ENCODE assay signal across 36 cellular contexts in the genomic region with DNA sequence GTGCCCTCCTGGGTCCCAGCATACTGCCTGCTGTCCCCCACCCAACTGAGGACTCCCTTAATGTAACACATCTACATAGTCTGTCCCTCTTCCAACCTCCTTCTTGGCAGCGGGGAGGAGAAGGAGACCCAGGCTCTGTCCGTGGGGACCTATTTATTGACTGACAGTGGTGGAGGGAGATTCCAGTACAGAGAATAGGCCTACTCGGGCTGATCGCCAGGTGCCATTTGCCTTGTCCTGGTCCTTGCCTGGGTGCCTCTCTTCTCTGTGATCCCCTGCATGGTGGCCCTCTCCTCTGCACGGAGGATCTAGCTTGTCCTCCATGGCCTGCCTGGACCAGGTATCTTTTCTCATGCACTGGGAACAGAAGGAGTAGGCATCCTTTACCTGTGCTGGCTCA. TPM values are rescaled to one million over a fixed set of nuclear protein-coding genes. Genes with fewer than 3 reads are reported as not detected.
"Had no signal": no experiment of that assay in that cellular context is flagged by ENCODE, and none has a peak within 500 bp of the region (broad histone marks: within the 10 kb centered on the region; RNA-seq: fewer than 3 reads in every experiment).

No MANE protein-coding gene starts in this region.

- H3K36me3 Mint-ChIP-seq: activated naive CD4-positive, alpha-beta T cell treated with anti-CD3 and anti-CD28 coated beads, Interleukin-2, amount 50 U/mL, for 24 hours; activated naive CD8-positive, alpha-beta T cell treated with anti-CD3 and anti-CD28 coated beads for 36 hours had no signal

- H3K4me1 ChIP-seq: adrenal gland, body of pancreas, foreskin keratinocyte, gastrocnemius medialis had no signal

- H3K9me3 Mint-ChIP-seq: activated B cell treated with CpG ODN at 0.5 μM for 24 hours; activated CD8-positive, alpha-beta T cell treated with anti-CD3 and anti-CD28 coated beads for 36 hours; activated naive CD4-positive, alpha-beta T cell treated with anti-CD3 and anti-CD28 coated beads, Interleukin-2, amount 50 U/mL, for 24 hours; activated naive CD8-positive, alpha-beta T cell treated with anti-CD3 and anti-CD28 coated beads for 36 hours; activated naive CD8-positive, alpha-beta T cell treated with anti-CD3 and anti-CD28 coated beads, Interleukin-2, amount 50 U/mL, for 24 hours; activated T-cell treated with anti-CD3 and anti-CD28 coated beads, Interleukin-2, amount 50 U/mL, for 24 hours; activated T-cell treated with anti-CD3 and anti-CD28 coated beads, Interleukin-2, amount 50 U/mL, for 72 hours; dendritic cell treated with granulocyte-macrophage colony-stimulating factor and Interleukin-4, amounts not matched to agents 40 ng/mL and 50 ng/mL, for 4 days; T-helper 2 cell treated with Interferon-gamma antibody and Interleukin-4, amounts not matched to agents 5 μg/mL and 100 μg/mL, for 36 hours had no signal

- H3K36me3 ChIP-seq: adrenal gland, esophagus muscularis mucosa, gastrocnemius medialis, heart left ventricle, WERI-Rb-1 had no signal

- H3K9me3 ChIP-seq: adrenal gland, body of pancreas, esophagus muscularis mucosa, gastrocnemius medialis, heart left ventricle had no signal

- H3K27me3 ChIP-seq: body of pancreas, gastrocnemius medialis had no signal

- ATAC-seq: activated CD4-positive, CD25-positive, alpha-beta regulatory T cell treated with anti-CD3 and anti-CD28 coated beads, Interleukin-2, amount 50 U/mL, for 24 hours; activated CD8-positive, alpha-beta T cell treated with anti-CD3 and anti-CD28 coated beads for 36 hours; activated naive CD8-positive, alpha-beta T cell treated with anti-CD3 and anti-CD28 coated beads, Interleukin-2, amount 50 U/mL, for 24 hours; activated T-cell treated with anti-CD3 and anti-CD28 coated beads, Interleukin-2, amount 50 U/mL, for 72 hours; body of pancreas; foreskin keratinocyte; gastrocnemius medialis; heart left ventricle; T-helper 17 cell had no signal

- H3K27ac Mint-ChIP-seq: activated B cell treated with CpG ODN at 0.5 μM for 24 hours; activated CD8-positive, alpha-beta T cell treated with anti-CD3 and anti-CD28 coated beads for 36 hours; activated naive CD4-positive, alpha-beta T cell treated with anti-CD3 and anti-CD28 coated beads, Interleukin-2, amount 50 U/mL, for 24 hours; activated naive CD8-positive, alpha-beta T cell treated with anti-CD3 and anti-CD28 coated beads for 36 hours; activated naive CD8-positive, alpha-beta T cell treated with anti-CD3 and anti-CD28 coated beads, Interleukin-2, amount 50 U/mL, for 24 hours; activated T-cell treated with anti-CD3 and anti-CD28 coated beads, Interleukin-2, amount 50 U/mL, for 24 hours; activated T-cell treated with anti-CD3 and anti-CD28 coated beads, Interleukin-2, amount 50 U/mL, for 72 hours; dendritic cell treated with granulocyte-macrophage colony-stimulating factor and Interleukin-4, amounts not matched to agents 40 ng/mL and 50 ng/mL, for 4 days; T-helper 17 cell; T-helper 2 cell treated with Interferon-gamma antibody and Interleukin-4, amounts not matched to agents 5 μg/mL and 100 μg/mL, for 36 hours had no signal

- DNase-seq: activated B cell treated with CpG ODN at 0.5 μM for 24 hours; activated CD4-positive, alpha-beta T cell treated with anti-CD3 and anti-CD28 coated beads for 48 hours; activated CD4-positive, alpha-beta T cell treated with anti-CD3 and anti-CD28 coated beads, Interleukin-2, amount 50 U/mL, for 1 hour; activated CD4-positive, alpha-beta T cell treated with anti-CD3 and anti-CD28 coated beads, Interleukin-2, amount 50 U/mL, for 48 hours; activated CD8-positive, alpha-beta memory T cell treated with anti-CD3 and anti-CD28 coated beads for 24 hours; activated CD8-positive, alpha-beta T cell treated with anti-CD3 and anti-CD28 coated beads for 36 hours; activated gamma-delta T cell; activated naive CD4-positive, alpha-beta T cell treated with Interleukin-2 at 50 U/mL for 16 hours; activated naive CD8-positive, alpha-beta T cell treated with anti-CD3 and anti-CD28 coated beads for 36 hours; activated naive CD8-positive, alpha-beta T cell treated with anti-CD3 and anti-CD28 coated beads, Interleukin-2, amount 50 U/mL, for 24 hours; activated T-cell treated with anti-CD3 and anti-CD28 coated beads for 4 hours; activated T-cell treated with anti-CD3 and anti-CD28 coated beads, Interleukin-2, amount 50 U/mL, for 24 hours; activated T-cell treated with anti-CD3 and anti-CD28 coated beads, Interleukin-2, amount 50 U/mL, for 72 hours; amygdala; body of pancreas; central memory CD4-positive, alpha-beta T cell; cerebellar nuclear complex; effector memory CD4-positive, alpha-beta T cell; erythroblast; foreskin keratinocyte; gastrocnemius medialis; glutamatergic neuron; heart left ventricle; SW 1271; T-helper 1 cell; T-helper 17 cell; T1000; WERI-Rb-1 had no signal

- H3K4me3 Mint-ChIP-seq: activated B cell treated with CpG ODN at 0.5 μM for 24 hours; activated CD8-positive, alpha-beta T cell treated with anti-CD3 and anti-CD28 coated beads for 36 hours; activated naive CD4-positive, alpha-beta T cell treated with anti-CD3 and anti-CD28 coated beads, Interleukin-2, amount 50 U/mL, for 24 hours; activated naive CD8-positive, alpha-beta T cell treated with anti-CD3 and anti-CD28 coated beads for 36 hours; activated naive CD8-positive, alpha-beta T cell treated with anti-CD3 and anti-CD28 coated beads, Interleukin-2, amount 50 U/mL, for 24 hours; activated T-cell treated with anti-CD3 and anti-CD28 coated beads, Interleukin-2, amount 50 U/mL, for 24 hours; activated T-cell treated with anti-CD3 and anti-CD28 coated beads, Interleukin-2, amount 50 U/mL, for 72 hours; dendritic cell treated with granulocyte-macrophage colony-stimulating factor and Interleukin-4, amounts not matched to agents 40 ng/mL and 50 ng/mL, for 4 days; T-helper 17 cell; T-helper 2 cell treated with Interferon-gamma antibody and Interleukin-4, amounts not matched to agents 5 μg/mL and 100 μg/mL, for 36 hours had no signal

- H3K27ac ChIP-seq: adrenal gland, body of pancreas, coronary artery, dorsolateral prefrontal cortex, esophagus muscularis mucosa, foreskin keratinocyte, gastrocnemius medialis, heart left ventricle, WERI-Rb-1 had no signal

- H3K4me1 Mint-ChIP-seq: activated naive CD8-positive, alpha-beta T cell treated with anti-CD3 and anti-CD28 coated beads for 36 hours had no signal

- H3K4me3 ChIP-seq: adrenal gland, body of pancreas, coronary artery, dorsolateral prefrontal cortex, esophagus muscularis mucosa, gastrocnemius medialis, heart left ventricle had no signal

RNA-seq across cellular contexts. Expression of a gene that starts 17.0 kb away (rescaled TPM):
- total RNA-seq: activated B cell treated with CpG ODN at 0.5 μM for 24 hours; activated CD8-positive, alpha-beta T cell treated with anti-CD3 and anti-CD28 coated beads for 36 hours; activated naive CD8-positive, alpha-beta T cell treated with anti-CD3 and anti-CD28 coated beads for 36 hours; activated T-cell treated with anti-CD3 and anti-CD28 coated beads, Interleukin-2, amount 50 U/mL, for 72 hours; body of pancreas; esophagus muscularis mucosa; foreskin keratinocyte; gastrocnemius medialis; heart left ventricle; T-helper 17 cell had no signal
- polyA plus RNA-seq: foreskin keratinocyte, heart left ventricle had no signal
